8 cellular contexts compared by ENCODE assay signal in genomic region chr2:30252723-30253688, GRCh38. TPM values are rescaled to one million over a fixed set of nuclear protein-coding genes. Genes with fewer than 3 reads are reported as not detected.
DNase-seq lines count a peak whose midpoint lies in the region; ATAC-seq, FAIRE-seq and TF ChIP-seq lines count a peak whose summit lies in the region.

No MANE protein-coding gene starts in this region.

- peak; percentile 50; the same call in 1 of the 2 replicates for TF ChIP-seq POLR2A in K562 (conservative IDR thresholded peaks at IDR 0.05)

- no peaks in the 10 kb centered on the region for H3K9me1 ChIP-seq in K562 (ENCODE audit: control insufficient read depth, insufficient read depth, low read length)

- H3K9ac ChIP-seq in K562 (ENCODE audit: insufficient read depth in 1 of 2, low read depth in 2 of 2, low read length in 2 of 2), result peak overlapping the region; percentile 76 to 78; a peak in 3 of 4 replicates

- H3K9me3 ChIP-seq in K562 (replicated peaks; ENCODE audit: control insufficient read depth, insufficient read depth, low read depth, low read length), result 0 out of 2 replicates have a peak, but pooled peaks cover 2% of the 10 kb centered on the region

- H3K4me3 ChIP-seq in K562, result no peak overlapping the region

- H3K27me3 ChIP-seq in K562 (ENCODE audit: control insufficient read depth in 2 of 2, insufficient read depth in 2 of 2, low read length in 2 of 2), result no peaks in the 10 kb centered on the region

- 0% methylated on average over 7 of the region's 7 CpGs for WGBS in K562 (ENCODE audit: insufficient coverage, low coverage, missing lambda C conversion rate)

- H3K4me2 ChIP-seq in K562 (ENCODE audit: insufficient read depth, low read length), result peak overlapping the region; percentile 62

- peak overlapping the region; percentile 51 for H2AFZ ChIP-seq in K562 (ENCODE audit: low read depth, low read length)

- peaks cover 48 to 49% of the 10 kb centered on the region in 2 experiments for H3K4me1 ChIP-seq in K562 (replicated peaks in 1 of 2; ENCODE audit: control insufficient read depth in 2 of 2, insufficient read depth in 2 of 2, low read length in 2 of 2)

- H4K20me1 ChIP-seq in K562 (replicated peaks; ENCODE audit: control insufficient read depth, insufficient read depth, low read length), result no peaks in the 10 kb centered on the region

- FAIRE-seq in K562 (lab: Jason Lieb, UNC) (peak; percentile 99), GM19239 (lab: Jason Lieb, UNC) (no peak)

- no TSS peak for BruUV-seq in K562 (replicated peaks; lab: Mats Ljungman, UMichigan)

- TF ChIP-seq RAD21 in K562 (CRISPR knock-in tag; conservative IDR thresholded peaks at IDR 0.05 in 1 of 2, IDR thresholded peaks at IDR 0.05 in 1 of 2), result peak; percentile 26 to 42

- CTCF ChIA-PET in K562 (lab: Yijun Ruan, JAX; ENCODE audit: low intra/inter-chr PET ratio), result no interaction called here

- peak overlapping the region; percentile 94 for H3K27ac ChIP-seq in K562 (ENCODE audit: extremely low read depth, low read depth, low read length)

- H3K36me3 ChIP-seq in K562 (ENCODE audit: control insufficient read depth, insufficient read depth, low read length), result peaks cover 6% of the 10 kb centered on the region; the same call in 2 of the 3 replicates

- DNase-seq in EL (peak; percentile 64), K562 (ENCODE audit: extremely low read depth in 1 of 4, low spot score in 3 of 4) (peak; percentile 82 to 95 (median 86)), left kidney (ENCODE audit: low read depth, low spot score) (peak; percentile 60), MV-4-11 (lab: John Stamatoyannopoulos, UW) (no peak), GM19239 (ENCODE audit: insufficient read length, low spot score) (no peak)
- DNase-seq in stimulated activated CD4-positive, alpha-beta T cell treated with anti-CD3 and anti-CD28 coated beads, Interleukin-4, amount 100 ng/mL, for 4 hours, result peak; percentile 51 to 85

- peaks cover 8% of the 10 kb centered on the region; the same call in 2 of the 3 replicates for H3K79me2 ChIP-seq in K562 (ENCODE audit: control insufficient read depth, insufficient read depth, low read length)

- intact Hi-C loops in K562 (cut with micrococcal nuclease), result loop anchor here (1.0 to 2.0 kb wide), 3 partner anchors 14 to 37 kb away; no protein-coding TSS in a partner anchor

- in situ Hi-C loops in K562 (cut with MboI), result no loop called here

- ATAC-seq in SK-N-SH treated with all-trans-retinoic acid at 6 μM for 48 hours, result peak; percentile 75
- ATAC-seq in K562, result peak; percentile 84
- no peak for ATAC-seq in GM21619 (IDR thresholded peaks at IDR 0.05; ENCODE audit: unreplicated experiment)

- TF ChIP-seq EP300 in K562 (IDR thresholded peaks at IDR 0.05; ENCODE audit: low read length), result peak; percentile 99

- no peak for TF ChIP-seq CTCF in K562 (IDR thresholded peaks at IDR 0.05 in 2 of 3, conservative IDR thresholded peaks at IDR 0.05 in 1 of 3; ENCODE audit: insufficient read depth in 2 of 3, low read depth in 1 of 3, low read length in 3 of 3)

- POLR2A ChIA-PET in K562 (lab: Yijun Ruan, JAX), result interaction anchor here (0.6 to 4.4 kb wide), 13 partner anchors 9 to 1470 kb away, joined by 3 to 25 read pairs (median 4); partner anchors contain the start of gene YPEL5

TF ChIP-seq in SK-N-SH treated with all-trans-retinoic acid at 6 μM for 48 hours, 23 proteins besides CTCF, POLR2A, EP300 and RAD21 (continues in another document):
- no peak for TF ChIP-seq GLIS3 (CRISPR knock-in tag; IDR thresholded peaks at IDR 0.05)
- TF ChIP-seq ZC3H10 (CRISPR knock-in tag; IDR thresholded peaks at IDR 0.05), result no peak
- no peak for TF ChIP-seq TOX (CRISPR knock-in tag; IDR thresholded peaks at IDR 0.05; ENCODE audit: borderline replicate concordance)
- TF ChIP-seq SNAI2 (CRISPR knock-in tag; IDR thresholded peaks at IDR 0.05), result 0 out of 2 replicates have a peak, but pooled peaks have one; percentile 13
- TF ChIP-seq ZNF70 (CRISPR knock-in tag; IDR thresholded peaks at IDR 0.05), result no peak
- TF ChIP-seq ZNF8 (CRISPR knock-in tag; IDR thresholded peaks at IDR 0.05), result no peak
- TF ChIP-seq ZFP30 (CRISPR knock-in tag; IDR thresholded peaks at IDR 0.05), result no peak
- TF ChIP-seq PPARA (CRISPR knock-in tag; IDR thresholded peaks at IDR 0.05; ENCODE audit: borderline replicate concordance), result no peak
- no peak for TF ChIP-seq ZNF565 (CRISPR knock-in tag; conservative IDR thresholded peaks at IDR 0.05; ENCODE audit: low read depth)
- TF ChIP-seq, protein P1, sequence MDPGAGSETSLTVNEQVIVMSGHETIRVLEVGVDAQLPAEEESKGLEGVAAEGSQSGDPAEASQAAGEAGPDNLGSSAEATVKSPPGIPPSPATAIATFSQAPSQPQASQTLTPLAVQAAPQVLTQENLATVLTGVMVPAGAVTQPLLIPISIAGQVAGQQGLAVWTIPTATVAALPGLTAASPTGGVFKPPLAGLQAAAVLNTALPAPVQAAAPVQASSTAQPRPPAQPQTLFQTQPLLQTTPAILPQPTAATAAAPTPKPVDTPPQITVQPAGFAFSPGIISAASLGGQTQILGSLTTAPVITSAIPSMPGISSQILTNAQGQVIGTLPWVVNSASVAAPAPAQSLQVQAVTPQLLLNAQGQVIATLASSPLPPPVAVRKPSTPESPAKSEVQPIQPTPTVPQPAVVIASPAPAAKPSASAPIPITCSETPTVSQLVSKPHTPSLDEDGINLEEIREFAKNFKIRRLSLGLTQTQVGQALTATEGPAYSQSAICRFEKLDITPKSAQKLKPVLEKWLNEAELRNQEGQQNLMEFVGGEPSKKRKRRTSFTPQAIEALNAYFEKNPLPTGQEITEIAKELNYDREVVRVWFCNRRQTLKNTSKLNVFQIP (CRISPR knock-in tag; IDR thresholded peaks at IDR 0.05; ENCODE audit: borderline replicate concordance, low read depth), result no peak
- TF ChIP-seq OSR1 (CRISPR knock-in tag; IDR thresholded peaks at IDR 0.05), result no peak
- no peak for TF ChIP-seq ARNTL (CRISPR knock-in tag; IDR thresholded peaks at IDR 0.05; ENCODE audit: borderline replicate concordance, low read depth)
- TF ChIP-seq RARB (CRISPR knock-in tag; IDR thresholded peaks at IDR 0.05), result no peak
- TF ChIP-seq ESRRG (CRISPR knock-in tag; IDR thresholded peaks at IDR 0.05), result peak; percentile 5
- 0 out of 2 replicates have a peak, but pooled peaks have one; percentile 42 for TF ChIP-seq ZFP3 (CRISPR knock-in tag; IDR thresholded peaks at IDR 0.05)

TF ChIP-seq in K562, 482 proteins besides CTCF, POLR2A, EP300 and RAD21 (continues in another document):
- TF ChIP-seq, protein P2, sequence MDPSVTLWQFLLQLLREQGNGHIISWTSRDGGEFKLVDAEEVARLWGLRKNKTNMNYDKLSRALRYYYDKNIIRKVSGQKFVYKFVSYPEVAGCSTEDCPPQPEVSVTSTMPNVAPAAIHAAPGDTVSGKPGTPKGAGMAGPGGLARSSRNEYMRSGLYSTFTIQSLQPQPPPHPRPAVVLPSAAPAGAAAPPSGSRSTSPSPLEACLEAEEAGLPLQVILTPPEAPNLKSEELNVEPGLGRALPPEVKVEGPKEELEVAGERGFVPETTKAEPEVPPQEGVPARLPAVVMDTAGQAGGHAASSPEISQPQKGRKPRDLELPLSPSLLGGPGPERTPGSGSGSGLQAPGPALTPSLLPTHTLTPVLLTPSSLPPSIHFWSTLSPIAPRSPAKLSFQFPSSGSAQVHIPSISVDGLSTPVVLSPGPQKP (CRISPR knock-in tag; IDR thresholded peaks at IDR 0.05), result no peak
- TF ChIP-seq ATF1 (CRISPR knock-in tag; IDR thresholded peaks at IDR 0.05) (no peak), ATF1 (tag; IDR thresholded peaks at IDR 0.05) (peak; percentile 69), XRCC3 (IDR thresholded peaks at IDR 0.05) (no peak), CBX3 (IDR thresholded peaks at IDR 0.05; ENCODE audit: borderline replicate concordance in 1 of 2, low read length in 2 of 2) (peak in 1 of 2 experiments; percentile 90; a peak in 1 of 3 replicates), ARID1B (IDR thresholded peaks at IDR 0.05) (peak; percentile 98), TAF15 (IDR thresholded peaks at IDR 0.05; ENCODE audit: low read depth, low read length) (no peak), ZNF133 (CRISPR knock-in tag; IDR thresholded peaks at IDR 0.05) (no peak), SRF (CRISPR knock-in tag; IDR thresholded peaks at IDR 0.05) (no peak)
- TF ChIP-seq, protein P3, sequence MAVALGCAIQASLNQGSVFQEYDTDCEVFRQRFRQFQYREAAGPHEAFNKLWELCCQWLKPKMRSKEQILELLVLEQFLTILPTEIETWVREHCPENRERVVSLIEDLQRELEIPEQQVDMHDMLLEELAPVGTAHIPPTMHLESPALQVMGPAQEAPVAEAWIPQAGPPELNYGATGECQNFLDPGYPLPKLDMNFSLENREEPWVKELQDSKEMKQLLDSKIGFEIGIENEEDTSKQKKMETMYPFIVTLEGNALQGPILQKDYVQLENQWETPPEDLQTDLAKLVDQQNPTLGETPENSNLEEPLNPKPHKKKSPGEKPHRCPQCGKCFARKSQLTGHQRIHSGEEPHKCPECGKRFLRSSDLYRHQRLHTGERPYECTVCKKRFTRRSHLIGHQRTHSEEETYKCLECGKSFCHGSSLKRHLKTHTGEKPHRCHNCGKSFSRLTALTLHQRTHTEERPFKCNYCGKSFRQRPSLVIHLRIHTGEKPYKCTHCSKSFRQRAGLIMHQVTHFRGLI (CRISPR knock-in tag; IDR thresholded peaks at IDR 0.05), result peak; percentile 88

RNA-seq across cellular contexts. Expression of gene LBH, which starts 21.7 kb away (rescaled TPM):
- total RNA-seq in K562 (2011; cell fraction: chromatin; rRNA removed; ENCODE audit: low replicate concordance), result 4.1 and 9.5 TPM in 2 replicates
- 14.5 and 15.2 TPM in 2 replicates for total RNA-seq in K562 (2011; cell fraction: nucleolus; rRNA removed)
- 8.9 and 11.3 TPM in 2 replicates for total RNA-seq in K562 (2011; cell fraction: nucleoplasm; rRNA removed)
- total RNA-seq in K562 (2014; rRNA removed) (7.4 and 23.5 TPM in 2 replicates), K562 (2014; rRNA removed; fragmentation: Illumina TruSeq; extraction: Trizol) (5.7 and 6.0 TPM in 2 replicates), K562 (2015; rRNA removed; fragmentation: Illumina TruSeq; extraction: Trizol) (4.6 and 7.3 TPM in 2 replicates), K562 (2021) (9.5 and 12.1 TPM in 2 replicates)
- polyA plus RNA-seq in K562 (2011; rRNA removed) (8.2 and 9.5 TPM in 2 replicates), K562 (2014; fragmentation: Illumina TruSeq; extraction: Trizol) (8.1 TPM in 2 replicates), K562 (2014; fragmentation: Nextera tagmentation; extraction: Ambion mirVana) (1 to 10 TPM; 3.1 to 5.9 TPM), K562 (2014; rRNA removed) (9.4 and 13.4 TPM in 2 replicates)
- polyA plus RNA-seq in K562 (2011; cell fraction: cytosol; rRNA removed), result 13.7 and 24.2 TPM in 2 replicates
- polyA plus RNA-seq in K562 (2011; cell fraction: nucleus; rRNA removed), result 4.1 and 4.6 TPM in 2 replicates
- polyA plus RNA-seq in K562 (2012), result 6.0 and 6.2 TPM in 2 replicates
- polyA minus RNA-seq in K562 (2011; rRNA and poly(A)+ RNA removed), result 10.9 and 13.0 TPM in 2 replicates
- polyA minus RNA-seq in K562 (2011; cell fraction: cytosol; rRNA and poly(A)+ RNA removed), result 5.6 and 12.1 TPM in 2 replicates
- 7.7 and 15.4 TPM in 2 replicates for polyA minus RNA-seq in K562 (2011; cell fraction: nucleus; rRNA and poly(A)+ RNA removed)

Comparison
In these comparisons a context has a peak if more than half of its experiments do, and no peak if none do; other contexts are left out.
1. DNase-seq: peak in EL (single experiment), K562 (4 of 4), left kidney (single experiment) and stimulated activated CD4-positive, alpha-beta T cell treated with anti-CD3 and anti-CD28 coated beads, Interleukin-4, amount 100 ng/mL, for 4 hours (2 of 2); none in MV-4-11 (single experiment) and GM19239 (single experiment).